Comparison of ENCODE assay signal across 8 cellular contexts in genomic region chr3:160398820-160399346, GRCh38. TPM values are rescaled to one million over a fixed set of nuclear protein-coding genes. Genes with fewer than 3 reads are reported as not detected.
A peak's percentile ranks its signal among the peaks of the same experiment; 100 is the strongest.
DNase-seq lines count a peak whose midpoint lies in the region; ATAC-seq lines count a peak whose summit lies in the region.

Gene IFT80 (minus strand): TSS chr3:160399225. CDS start chr3:160384600, 14,625 bp downstream.

- H3K36me3 ChIP-seq in rectal smooth muscle tissue (ENCODE audit: control insufficient read depth, insufficient read depth, low read length) (no peaks in the 10 kb centered on the region), aorta (ENCODE audit: control insufficient read depth in 1 of 2, insufficient read depth in 2 of 2, low read length in 1 of 2) (no peaks in the 10 kb centered on the region)

- peak within 1 kb of the TSS; percentile 81 for H3K9ac ChIP-seq in rectal smooth muscle tissue (ENCODE audit: low read length)

- H3K4me3 ChIP-seq in rectal smooth muscle tissue (ENCODE audit: low read length) (peak within 1 kb of the TSS; percentile 99), aorta (ENCODE audit: low read length in 2 of 2) (peak within 1 kb of the TSS; percentile 88 to 99)

- no peaks in the 10 kb centered on the region for H3K9me3 ChIP-seq in aorta (ENCODE audit: control insufficient read depth, low read length)

- ATAC-seq in GM18502 (IDR thresholded peaks at IDR 0.05; ENCODE audit: poor library complexity, unreplicated experiment), result peak; percentile 95
- ATAC-seq in HG03025 (IDR thresholded peaks at IDR 0.05; ENCODE audit: low FRiP score, unreplicated experiment), result peak; percentile 92
- ATAC-seq in aorta (ENCODE audit: low FRiP score), result peak; percentile 99

- H3K27me3 ChIP-seq in rectal smooth muscle tissue (ENCODE audit: control insufficient read depth, insufficient read depth, low read length) (no peaks in the 10 kb centered on the region), aorta (ENCODE audit: control insufficient read depth in 1 of 2, insufficient read depth in 2 of 2, low read length in 1 of 2) (no peaks in the 10 kb centered on the region)

- intact Hi-C loops in aorta (cut with DNase I), result no loop called here

- H3K27ac ChIP-seq in rectal smooth muscle tissue (ENCODE audit: low read depth, low read length) (peak within 1 kb of the TSS; percentile 83), aorta (ENCODE audit: low read depth in 1 of 2, low read length in 2 of 2) (peak within 1 kb of the TSS; percentile 9 to 94)

- peaks cover 4% of the 10 kb centered on the region for H3K4me1 ChIP-seq in rectal smooth muscle tissue (ENCODE audit: control insufficient read depth, insufficient read depth, low read length)
- peaks cover 0 to 3% of the 10 kb centered on the region in 2 donors for H3K4me1 ChIP-seq in aorta (ENCODE audit: control insufficient read depth in 1 of 2, insufficient read depth in 2 of 2, low read length in 2 of 2)

- peak; percentile 98 to 99 for DNase-seq in NCI-H2081 (lab: John Stamatoyannopoulos, UW)
- DNase-seq in T1000 (lab: John Stamatoyannopoulos, UW), result peak; percentile 90
- peak; percentile 98 for DNase-seq in astrocyte of the hippocampus (ENCODE audit: low read depth, low spot score)
- DNase-seq in hepatic stellate cell (ENCODE audit: low spot score), result peak; percentile 89
- peak; percentile 98 to 99 for DNase-seq in aorta

- WGBS in aorta, 2 donors, result 0% methylated on average over 26 of the region's 26 CpGs

RNA-seq across cellular contexts. Expression of gene IFT80, which starts in this region (rescaled TPM):
- total RNA-seq in aorta, result 10 to 100 TPM; 18.1 to 26.7 TPM
- polyA plus RNA-seq in aorta, result 10 to 100 TPM in 1 of 2 donors, 1 to 10 TPM in 1; 9.9 to 33.4 TPM

Comparison
In these comparisons a context has a peak if more than half of its experiments do, and no peak if none do; other contexts are left out.
1. Peak in every context shown above with its lines: DNase-seq, ATAC-seq, H3K4me3 ChIP-seq and H3K27ac ChIP-seq.